ENCODE assay signal across 9 cellular contexts in genomic region chr4:152106113-152106763, GRCh38.
DNase-seq lines count a peak whose midpoint lies in the region; ATAC-seq and TF ChIP-seq lines count a peak whose summit lies in the region.
"Had no signal": no experiment of that assay in that cellular context is flagged by ENCODE, and none has a peak within 500 bp of the region (broad histone marks: within the 10 kb centered on the region; RNA-seq: fewer than 3 reads in every experiment).

No MANE protein-coding gene starts in this region.

- no peak for TF ChIP-seq POLR2A in esophagus squamous epithelium (IDR thresholded peaks at IDR 0.05)

- WGBS in esophagus squamous epithelium, 2 donors: 13 to 25% methylated on average over 6 of the region's 6 CpGs

- peak overlapping the region; percentile 92 for H3K27ac ChIP-seq in SK-N-MC
- H3K27ac ChIP-seq in esophagus squamous epithelium: peak overlapping the region; percentile 6 to 65 (median 50)
- H3K27ac ChIP-seq in effector memory CD4-positive, alpha-beta T cell (ENCODE audit: insufficient read depth, low read length, poor library complexity, severe bottlenecking): no peak overlapping the region
- H3K27ac ChIP-seq: 22Rv1 had no signal

- peaks cover 55 to 65% of the 10 kb centered on the region in 2 donors for H3K4me1 Mint-ChIP-seq in natural killer cell

- DNase-seq in DMS 273 (lab: John Stamatoyannopoulos, UW; ENCODE audit: unreplicated experiment) (peak; percentile 8), DMS 273 treated with DMSO at 0.1 percent for 48 hours (lab: John Stamatoyannopoulos, UW) (no peak), SK-N-MC (ENCODE audit: low read depth, low spot score) (peak; percentile 52), esophagus squamous epithelium (lab: John Stamatoyannopoulos, UW) (peak; percentile 14), natural killer cell (no peak), SKM-1 (lab: John Stamatoyannopoulos, UW; ENCODE audit: unreplicated experiment) (no peak)
- DNase-seq in effector memory CD4-positive, alpha-beta T cell: no peak

- H3K9me3 ChIP-seq in SK-N-MC (ENCODE audit: low read depth, low read length) (no peaks in the 10 kb centered on the region), esophagus squamous epithelium (no peaks in the 10 kb centered on the region)
- H3K9me3 ChIP-seq in effector memory CD4-positive, alpha-beta T cell (ENCODE audit: control insufficient read depth, low read length): no peaks in the 10 kb centered on the region

- H3K4me3 Mint-ChIP-seq in natural killer cell: peak overlapping the region; percentile 57

- H3K27ac Mint-ChIP-seq in natural killer cell: peak overlapping the region; percentile 41 to 58

- H3K36me3 Mint-ChIP-seq in natural killer cell: no peaks in the 10 kb centered on the region

- no peaks in the 10 kb centered on the region for H3K9me3 Mint-ChIP-seq in natural killer cell

- peak overlapping the region; percentile 47 for H3K9ac ChIP-seq in SK-N-MC (ENCODE audit: insufficient read length)

- peaks cover 5 to 61% (median 28%) of the 10 kb centered on the region in 3 donors for H3K4me1 ChIP-seq in esophagus squamous epithelium
- peaks cover 53% of the 10 kb centered on the region for H3K4me1 ChIP-seq in effector memory CD4-positive, alpha-beta T cell (ENCODE audit: control insufficient read depth, insufficient read depth, low read length, poor library complexity, severe bottlenecking)

- intact Hi-C loops in esophagus squamous epithelium (cut with DNase I): no loop called here
- intact Hi-C loops in natural killer cell (cut with micrococcal nuclease): no loop called here

- H3K27me3 ChIP-seq in esophagus squamous epithelium: no peaks in the 10 kb centered on the region
- no peaks in the 10 kb centered on the region for H3K27me3 ChIP-seq in effector memory CD4-positive, alpha-beta T cell (replicated peaks; ENCODE audit: control insufficient read depth, insufficient read depth, low read length, poor library complexity, severe bottlenecking)

- ATAC-seq in natural killer cell (peak in 1 of 3 donors; percentile 62), GM21825 (IDR thresholded peaks at IDR 0.05; ENCODE audit: unreplicated experiment) (no peak)

- H3K27me3 Mint-ChIP-seq in natural killer cell (ENCODE audit: low read depth in 2 of 2): no peaks in the 10 kb centered on the region

- H3K36me3 ChIP-seq in SK-N-MC (ENCODE audit: insufficient read depth, low read length) (no peaks in the 10 kb centered on the region), esophagus squamous epithelium (no peaks in the 10 kb centered on the region)
- H3K36me3 ChIP-seq in effector memory CD4-positive, alpha-beta T cell (ENCODE audit: control insufficient read depth, insufficient read depth, low read length): no peaks in the 10 kb centered on the region

- H3K4me3 ChIP-seq in SK-N-MC (peak overlapping the region; percentile 53), esophagus squamous epithelium (no peak overlapping the region)
- H3K4me3 ChIP-seq in effector memory CD4-positive, alpha-beta T cell (ENCODE audit: insufficient read depth, low read depth, low read length, poor library complexity, severe bottlenecking): no peak overlapping the region

- no peak for TF ChIP-seq CTCF in esophagus squamous epithelium (IDR thresholded peaks at IDR 0.05)
- no peak for TF ChIP-seq CTCF in natural killer cell (IDR thresholded peaks at IDR 0.05)

Comparison
In these comparisons a context has a peak if more than half of its experiments do, and no peak if none do; other contexts are left out.
1. DNase-seq: peak in DMS 273 (single experiment), SK-N-MC (single experiment) and esophagus squamous epithelium (single experiment); none in DMS 273 treated with DMSO at 0.1 percent for 48 hours (single experiment), natural killer cell (single experiment), effector memory CD4-positive, alpha-beta T cell (0 of 3) and SKM-1 (single experiment).